Comparison of ENCODE assay signal across 9 cellular contexts in genomic region chr9:36091028-36091953, GRCh38. TPM values are rescaled to one million over a fixed set of nuclear protein-coding genes. Genes with fewer than 3 reads are reported as not detected.
DNase-seq lines count a peak whose midpoint lies in the region; ATAC-seq and TF ChIP-seq lines count a peak whose summit lies in the region.
"Had no signal": no experiment of that assay in that cellular context is flagged by ENCODE, and none has a peak within 500 bp of the region (broad histone marks: within the 10 kb centered on the region; RNA-seq: fewer than 3 reads in every experiment).

No MANE protein-coding gene starts in this region.

- no peak overlapping the region for H2BK5ac ChIP-seq in neuronal stem cell (ENCODE audit: low read length)

- H3K23ac ChIP-seq in neuronal stem cell (ENCODE audit: low read depth, low read length, poor library complexity), result no peak overlapping the region

- no peak overlapping the region for H3K14ac ChIP-seq in neuronal stem cell (ENCODE audit: low read length)

- in situ Hi-C loops in Panc1 (cut with HindIII; ENCODE audit: low pct_unique_long_range_greater_than_20kb, low sequenced_read_pairs), result no loop called here

- TF ChIP-seq POLR2A in ovary (IDR thresholded peaks at IDR 0.05), result no peak

- no peak overlapping the region for H3K4ac ChIP-seq in neuronal stem cell (ENCODE audit: low read length)

- no peak for TF ChIP-seq EP300 in ovary (IDR thresholded peaks at IDR 0.05)

- H3K18ac ChIP-seq in neuronal stem cell (ENCODE audit: low read length), result no peak overlapping the region

- H3K9me3 ChIP-seq in Panc1 (ENCODE audit: control insufficient read depth, insufficient read depth, low read depth, low read length), result no peaks in the 10 kb centered on the region
- no peaks in the 10 kb centered on the region for H3K9me3 ChIP-seq in ovary
- peaks cover 0 to 7% of the 10 kb centered on the region in 2 donors for H3K9me3 ChIP-seq in neuronal stem cell (replicated peaks in 1 of 2; ENCODE audit: control insufficient read depth in 2 of 2, insufficient read depth in 1 of 2, low read depth in 1 of 2, low read length in 2 of 2)

- no peak overlapping the region for H2AK5ac ChIP-seq in neuronal stem cell (ENCODE audit: low read depth, low read length)

- TF ChIP-seq CTCF in Panc1 (IDR thresholded peaks at IDR 0.05), result peak; percentile 28; the same call in 1 of the 2 replicates
- TF ChIP-seq CTCF in epithelial cell of esophagus (IDR thresholded peaks at IDR 0.05; ENCODE audit: insufficient read depth, low read depth, low read length, missing control alignments), result no peak
- no peak for TF ChIP-seq CTCF in ovary (IDR thresholded peaks at IDR 0.05)

- H3K36me3 ChIP-seq in Panc1 (ENCODE audit: control insufficient read depth, insufficient read depth, low read length) (no peaks in the 10 kb centered on the region), ovary (no peaks in the 10 kb centered on the region), neuronal stem cell (replicated peaks in 1 of 2; ENCODE audit: control insufficient read depth in 2 of 2, insufficient read depth in 2 of 2, low read length in 2 of 2) (peaks cover 0 to 20% of the 10 kb centered on the region in 2 donors)

- no peak overlapping the region for H2BK15ac ChIP-seq in neuronal stem cell (ENCODE audit: low read length)

- 6 to 10% (median 7%) methylated on average over 8 of the region's 8 CpGs for WGBS in ovary, 3 donors
- WGBS in neuronal stem cell (ENCODE audit: extremely low coverage in 2 of 2, insufficient read length in 2 of 2, insufficient replicate concordance in 1 of 2), 2 donors, result no CpG with 5 or more reads among the region's 8 CpGs

- H3K9ac ChIP-seq in neuronal stem cell (ENCODE audit: low read depth, low read length, poor library complexity), result no peak overlapping the region

- H4K91ac ChIP-seq in neuronal stem cell (ENCODE audit: low read depth, low read length, poor library complexity), result no peak overlapping the region

- H3K79me1 ChIP-seq in neuronal stem cell (ENCODE audit: low read depth, low read length), result no peaks in the 10 kb centered on the region

- H2BK12ac ChIP-seq in neuronal stem cell (ENCODE audit: low read length), result no peak overlapping the region

- no peak overlapping the region for H2BK120ac ChIP-seq in neuronal stem cell (ENCODE audit: low read depth, low read length)

- H3K4me3 ChIP-seq in Panc1 (ENCODE audit: low read depth in 2 of 2, low read length in 2 of 2) (no peak overlapping the region), epithelial cell of esophagus (ENCODE audit: low read length) (no peak overlapping the region), ovary (no peak overlapping the region), neuronal stem cell (ENCODE audit: low read length in 2 of 2) (no peak overlapping the region)

- CTCF ChIA-PET in Panc1 (lab: Charles Lee), result no interaction called here
- CTCF ChIA-PET in HEK293T (lab: Yijun Ruan, JAX), result no interaction called here

- no peak overlapping the region for H2AFZ ChIP-seq in neuronal stem cell (ENCODE audit: low read length)

- H3K4me2 ChIP-seq in neuronal stem cell (ENCODE audit: insufficient read depth, low read length, poor library complexity, severe bottlenecking), result no peak overlapping the region

- H4K8ac ChIP-seq in neuronal stem cell (ENCODE audit: low read depth, low read length), result no peak overlapping the region

- POLR2A ChIA-PET in Panc1 (lab: Charles Lee) (interaction anchor here (0.5 to 0.6 kb wide), 2 partner anchors 106 to 341 kb away, joined by 3 read pairs; no protein-coding TSS in a partner anchor), HEK293T (lab: Yijun Ruan, JAX) (no interaction called here)

- no peaks in the 10 kb centered on the region for H3K4me1 ChIP-seq in Panc1 (ENCODE audit: control insufficient read depth, insufficient read depth, low read length)
- H3K4me1 ChIP-seq in ovary (ENCODE audit: insufficient read depth), result peaks cover 3% of the 10 kb centered on the region
- no peaks in the 10 kb centered on the region for H3K4me1 ChIP-seq in neuronal stem cell (ENCODE audit: control insufficient read depth in 2 of 2, insufficient read depth in 1 of 2, low read depth in 1 of 2, low read length in 2 of 2)

- BruUV-seq in Panc1 (replicated peaks; lab: Mats Ljungman, UMichigan), result no TSS peak

- H3K27me3 ChIP-seq in Panc1 (ENCODE audit: control insufficient read depth, insufficient read depth, low read length) (no peaks in the 10 kb centered on the region), ovary (no peaks in the 10 kb centered on the region), neuronal stem cell (ENCODE audit: control insufficient read depth in 3 of 3, insufficient read depth in 3 of 3, low read depth in 1 of 3, low read length in 3 of 3) (no peaks in the 10 kb centered on the region)

- ATAC-seq in Panc1 (0 out of 2 replicates have a peak, but pooled peaks have one; percentile 63), HG02852 (IDR thresholded peaks at IDR 0.05; ENCODE audit: unreplicated experiment) (no peak)
- no peak for ATAC-seq in stimulated activated naive CD8-positive, alpha-beta T cell treated with anti-CD3 and anti-CD28 coated beads, Interleukin-15, Interleukin-2, amounts not matched to agents 100 U/mL and 50 U/mL, for 24 hours

- H3K27ac ChIP-seq in Panc1 (ENCODE audit: low read length), result no peak overlapping the region
- no peak overlapping the region for H3K27ac ChIP-seq in ovary
- no peak overlapping the region for H3K27ac ChIP-seq in neuronal stem cell (replicated peaks; ENCODE audit: low read length)

- intact Hi-C loops in Panc1 (cut with micrococcal nuclease; ENCODE audit: unreplicated experiment) (no loop called here), ovary (cut with DNase I) (no loop called here)

- DNase-seq in ELR (ENCODE audit: low read depth) (peak; percentile 78), Panc1 (ENCODE audit: low read depth, low spot score) (no peak), epithelial cell of esophagus (ENCODE audit: low read depth) (peak; percentile 19), ovary (peak in 3 of 5 donors; percentile 13 to 34 (median 30)), HEK293T (ENCODE audit: extremely low spot score) (no peak), neuronal stem cell (ENCODE audit: low spot score) (no peak)
- DNase-seq in stimulated activated naive CD8-positive, alpha-beta T cell treated with anti-CD3 and anti-CD28 coated beads, Interleukin-15, Interleukin-2, amounts not matched to agents 100 U/mL and 50 U/mL, for 24 hours, result no peak
- DNase-seq: MV-4-11 had no signal

TF ChIP-seq in HEK293T, 16 proteins besides CTCF, POLR2A, EP300 and RAD21:
- TF ChIP-seq CTBP1 (IDR thresholded peaks at IDR 0.05; ENCODE audit: borderline replicate concordance) (no peak), ARNT (IDR thresholded peaks at IDR 0.05) (no peak), TARDBP (IDR thresholded peaks at IDR 0.05) (no peak)

RNA-seq across cellular contexts. Expression of gene GLIPR2, which starts 45.2 kb away (rescaled TPM):
- 4.9 TPM for total RNA-seq in Panc1 (2021; ENCODE audit: unreplicated experiment)
- 2.7 TPM for polyA plus RNA-seq in Panc1 (2012; ENCODE audit: insufficient read length)
- 10 to 100 TPM in 6 of 7 donors, 1 to 10 TPM in 1; 8.3 to 30.9 (median 16.0) TPM for total RNA-seq in ovary
- polyA plus RNA-seq in ovary, result 10 to 100 TPM; 13.6 to 34.6 TPM
- polyA plus RNA-seq in neuronal stem cell (2013, experiment 1 of 2), result 29.4 TPM
- 30.0 TPM for polyA plus RNA-seq in neuronal stem cell (2013, experiment 2 of 2)

RNA-seq across cellular contexts. Expression of gene RECK, which starts 54.6 kb away (rescaled TPM):
- total RNA-seq in Panc1 (2021; ENCODE audit: unreplicated experiment), result 13.2 TPM
- polyA plus RNA-seq in Panc1 (2012; ENCODE audit: insufficient read length), result 10.8 TPM
- total RNA-seq in ovary, result 10 to 100 TPM; 10.7 to 24.2 (median 16.8) TPM
- polyA plus RNA-seq in ovary, result 10 to 100 TPM; 11.4 to 19.8 TPM
- polyA plus RNA-seq in neuronal stem cell (2013, experiment 1 of 2), result 12.2 TPM
- 12.1 TPM for polyA plus RNA-seq in neuronal stem cell (2013, experiment 2 of 2)

Comparison
In these comparisons a context has a peak if more than half of its experiments do, and no peak if none do; other contexts are left out.
1. DNase-seq: peak in ELR (single experiment), epithelial cell of esophagus (single experiment) and ovary (3 of 5); none in Panc1 (single experiment), HEK293T (single experiment), stimulated activated naive CD8-positive, alpha-beta T cell treated with anti-CD3 and anti-CD28 coated beads, Interleukin-15, Interleukin-2, amounts not matched to agents 100 U/mL and 50 U/mL, for 24 hours (single experiment) and neuronal stem cell (single experiment).